22 cellular contexts compared by ENCODE assay signal in the genomic region with DNA sequence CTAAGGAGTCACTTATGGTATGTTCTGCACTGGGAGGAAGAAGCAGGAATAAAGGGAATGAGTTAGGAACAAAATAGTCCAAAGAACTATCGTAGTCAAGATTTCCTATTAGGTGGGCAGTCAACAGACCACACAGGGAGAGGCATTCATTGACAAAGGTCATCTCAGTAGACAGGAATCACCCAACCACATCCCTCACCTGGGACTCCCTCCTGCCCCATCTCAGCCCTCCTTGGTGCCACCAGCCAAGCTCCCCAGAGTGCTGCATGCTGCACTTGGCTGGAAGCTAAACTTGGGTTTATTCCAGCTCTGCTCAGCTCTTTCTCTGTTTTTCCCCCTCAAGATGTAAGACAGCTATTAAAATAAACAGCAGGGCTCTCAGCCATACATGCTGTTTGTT.
"Had no signal": no experiment of that assay in that cellular context is flagged by ENCODE, and none has a peak within 500 bp of the region (broad histone marks: within the 10 kb centered on the region; RNA-seq: fewer than 3 reads in every experiment).

No MANE protein-coding gene starts in this region.

- H3K79me2 ChIP-seq: hepatocyte had no signal

- H3K4me1 ChIP-seq: colonic mucosa, esophagus squamous epithelium, gastrocnemius medialis, heart left ventricle, left lung, lower lobe of right lung had no signal

- H3K4me2 ChIP-seq: hepatocyte had no signal

- H3K27ac Mint-ChIP-seq: immature natural killer cell; mesothelial cell of epicardium; naive thymus-derived CD4-positive, alpha-beta T cell had no signal

- H3K4me3 ChIP-seq: colonic mucosa, dorsolateral prefrontal cortex, esophagus squamous epithelium, gastrocnemius medialis, heart left ventricle, hepatocyte, left lung, lower lobe of right lung had no signal

- H3K36me3 ChIP-seq: colonic mucosa, esophagus squamous epithelium, gastrocnemius medialis, heart left ventricle, left lung, lower lobe of right lung had no signal

- H3K4me3 Mint-ChIP-seq: immature natural killer cell; mesothelial cell of epicardium; naive thymus-derived CD4-positive, alpha-beta T cell had no signal

- H3K27me3 ChIP-seq: colonic mucosa, dorsolateral prefrontal cortex, esophagus squamous epithelium, gastrocnemius medialis, heart left ventricle, hepatocyte, left lung had no signal

- H3K9me3 ChIP-seq: colonic mucosa, gastrocnemius medialis had no signal

- DNase-seq: colonic mucosa; dermis blood vessel endothelial cell; effector CD4-positive, alpha-beta T cell; effector memory CD4-positive, alpha-beta T cell; erythroblast; esophagus squamous epithelium; foreskin fibroblast; foreskin melanocyte; gastrocnemius medialis; heart left ventricle; hypothalamus; immature natural killer cell; left cardiac atrium; left lung; left ventricle myocardium superior; lower lobe of right lung; mesenchymal stem cell; naive thymus-derived CD4-positive, alpha-beta T cell had no signal

- H3K4me1 Mint-ChIP-seq: immature natural killer cell; mesothelial cell of epicardium; naive thymus-derived CD4-positive, alpha-beta T cell had no signal

- H2AFZ ChIP-seq: hepatocyte had no signal

- H3K27ac ChIP-seq: colonic mucosa, epithelial cell of prostate, esophagus squamous epithelium, gastrocnemius medialis, heart left ventricle, hepatocyte, left lung, lower lobe of right lung had no signal
